21 cellular contexts compared by ENCODE assay signal in the genomic region with DNA sequence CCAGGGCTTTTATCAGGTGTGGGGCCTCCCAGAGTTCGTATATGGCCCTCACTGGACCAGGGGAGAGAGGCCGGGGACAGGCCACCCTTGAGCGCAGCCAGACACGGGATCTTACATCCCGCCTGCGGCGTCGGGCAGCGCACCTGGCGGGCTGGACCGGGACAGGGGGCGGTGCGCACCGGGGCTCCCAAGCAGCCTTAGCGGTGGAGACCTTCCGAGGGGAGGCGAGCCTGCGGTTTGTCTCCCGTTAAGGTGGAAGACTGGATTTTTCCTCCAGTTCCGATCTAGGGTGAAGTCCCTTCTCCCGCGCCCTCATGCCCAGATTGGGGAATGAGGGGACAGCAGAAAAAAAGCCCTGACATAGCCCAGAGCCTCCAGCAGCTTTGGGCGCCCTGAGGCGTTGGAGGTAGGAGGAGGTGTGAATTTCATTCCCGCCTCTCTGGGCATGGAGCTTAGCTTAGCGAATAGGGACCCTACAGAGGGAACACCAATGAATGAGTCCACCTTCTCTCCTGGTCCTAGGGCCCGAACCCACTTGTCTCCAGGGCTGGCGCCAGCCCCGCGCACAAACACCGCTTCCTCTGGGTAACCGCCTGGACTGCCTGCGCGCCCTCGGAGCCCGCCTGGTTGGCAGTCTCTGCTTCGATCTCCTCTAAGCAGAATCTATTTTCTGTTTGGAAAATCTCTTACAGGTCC. TPM values are rescaled to one million over a fixed set of nuclear protein-coding genes. Genes with fewer than 3 reads are reported as not detected.
A peak's percentile ranks its signal among the peaks of the same experiment; 100 is the strongest.
DNase-seq lines count a peak whose midpoint lies in the region; ATAC-seq and TF ChIP-seq lines count a peak whose summit lies in the region.
"Had no signal": no experiment of that assay in that cellular context is flagged by ENCODE, and none has a peak within 500 bp of the region (broad histone marks: within the 10 kb centered on the region; RNA-seq: fewer than 3 reads in every experiment).

No MANE protein-coding gene starts in this region.

- H3K79me2 ChIP-seq in neural progenitor cell (ENCODE audit: low read depth) = no peaks in the 10 kb centered on the region

- H3K4me1 Mint-ChIP-seq in glutamatergic neuron (ENCODE audit: low read depth, unreplicated experiment) (peaks cover 3% of the 10 kb centered on the region), neural progenitor cell (no peaks in the 10 kb centered on the region), T-helper 17 cell (no peaks in the 10 kb centered on the region)
- H3K4me1 Mint-ChIP-seq: activated CD4-positive, alpha-beta T cell treated with anti-CD3 and anti-CD28 coated beads, Interleukin-2, amount 10 ng/mL, durations not matched to agents 7 days and 5 days had no signal

- no peaks in the 10 kb centered on the region for H3K4me1 ChIP-seq in NT2/D1 (ENCODE audit: insufficient read depth, insufficient read length)
- H3K4me1 ChIP-seq in neural progenitor cell = peaks cover 4% of the 10 kb centered on the region
- H3K4me1 ChIP-seq: adrenal gland, Caco-2 had no signal

- no peak overlapping the region for H3K27ac ChIP-seq in neural progenitor cell
- H3K27ac ChIP-seq: adrenal gland, dorsolateral prefrontal cortex, esophagus muscularis mucosa, transverse colon had no signal

- TF ChIP-seq CTCF in GM12865 (IDR thresholded peaks at IDR 0.05; ENCODE audit: insufficient read depth, low read depth, low read length, missing control alignments) = no peak
- TF ChIP-seq CTCF in glutamatergic neuron (IDR thresholded peaks at IDR 0.05; ENCODE audit: partially characterized antibody, unreplicated experiment) = no peak
- TF ChIP-seq CTCF in neural progenitor cell (IDR thresholded peaks at IDR 0.05) = no peak

- peak overlapping the region; percentile 28 for H3K4me3 ChIP-seq in GM12865 (ENCODE audit: low read depth, low read length)
- H3K4me3 ChIP-seq in NT2/D1 (ENCODE audit: insufficient read length, low read depth) = peak overlapping the region; percentile 18
- H3K4me3 ChIP-seq in neural progenitor cell = peak overlapping the region; percentile 22
- H3K4me3 ChIP-seq: adrenal gland, transverse colon had no signal

- peaks cover 10% of the 10 kb centered on the region for H3K27me3 Mint-ChIP-seq in glutamatergic neuron (ENCODE audit: unreplicated experiment)
- peaks cover 31% of the 10 kb centered on the region for H3K27me3 Mint-ChIP-seq in neural progenitor cell (ENCODE audit: insufficient read depth, low read depth)
- peaks cover 48% of the 10 kb centered on the region for H3K27me3 Mint-ChIP-seq in T-helper 17 cell

- H3K27me3 ChIP-seq in NT2/D1 (ENCODE audit: insufficient read depth, insufficient read length) (peaks cover 78% of the 10 kb centered on the region), neural progenitor cell (peaks cover 98% of the 10 kb centered on the region)

- DNase-seq in GM12865 (ENCODE audit: low read depth) = no peak
- DNase-seq in NT2/D1 (ENCODE audit: low read depth, low spot score) = no peak
- peak; percentile 28 for DNase-seq in glutamatergic neuron
- DNase-seq in neural progenitor cell (ENCODE audit: low spot score) = no peak
- no peak for DNase-seq in NOMO-1 (lab: John Stamatoyannopoulos, UW; ENCODE audit: unreplicated experiment in 2 of 2)
- no peak for DNase-seq in T-helper 17 cell
- DNase-seq: activated CD4-positive, alpha-beta T cell treated with anti-CD3 and anti-CD28 coated beads, Interleukin-2, amount 10 ng/mL, durations not matched to agents 7 days and 5 days; activated gamma-delta T cell treated with Interleukin-2 at 50 U/mL for 16 hours; adrenal gland; Caco-2; dorsolateral prefrontal cortex; Karpas-422; mammary epithelial cell; NCI-H510A treated with DMSO at 0.1 percent for 48 hours; stimulated activated CD4-positive, alpha-beta T cell treated with anti-CD3 and anti-CD28 coated beads, Interleukin-1b, Interleukin-23, amount 100 ng/mL, for 48 hours; stimulated activated naive CD8-positive, alpha-beta T cell treated with anti-CD3 and anti-CD28 coated beads, Interleukin-15, amount 100 ng/mL, for 72 hours; transverse colon had no signal

- H2AFZ ChIP-seq in neural progenitor cell (replicated peaks) = no peak overlapping the region

- H3K36me3 ChIP-seq in NT2/D1 (ENCODE audit: insufficient read depth, insufficient read length, low read length) (no peaks in the 10 kb centered on the region), neural progenitor cell (no peaks in the 10 kb centered on the region)
- H3K36me3 ChIP-seq: adrenal gland, esophagus muscularis mucosa, transverse colon had no signal

- H3K36me3 Mint-ChIP-seq in glutamatergic neuron (ENCODE audit: unreplicated experiment) (no peaks in the 10 kb centered on the region), neural progenitor cell (no peaks in the 10 kb centered on the region), T-helper 17 cell (ENCODE audit: low read depth) (peaks cover 8% of the 10 kb centered on the region)

- H3K9ac ChIP-seq in NT2/D1 (ENCODE audit: insufficient read length, low read depth) (no peak overlapping the region), neural progenitor cell (no peak overlapping the region)

- H3K4me3 Mint-ChIP-seq in glutamatergic neuron (ENCODE audit: unreplicated experiment) (peak overlapping the region; percentile 38), neural progenitor cell (no peak overlapping the region), T-helper 17 cell (no peak overlapping the region)
- H3K4me3 Mint-ChIP-seq: activated CD4-positive, alpha-beta T cell treated with anti-CD3 and anti-CD28 coated beads, Interleukin-2, amount 10 ng/mL, durations not matched to agents 7 days and 5 days; stimulated activated naive CD8-positive, alpha-beta T cell treated with anti-CD3 and anti-CD28 coated beads, Interleukin-15, amount 100 ng/mL, for 72 hours had no signal

- no peaks in the 10 kb centered on the region for H3K9me3 ChIP-seq in NT2/D1 (ENCODE audit: insufficient read depth, low read length)
- H3K9me3 ChIP-seq in neural progenitor cell (ENCODE audit: low read depth) = no peaks in the 10 kb centered on the region
- H3K9me3 ChIP-seq in T-helper 17 cell (ENCODE audit: control insufficient read depth, low read length, poor library complexity, severe bottlenecking) = peaks cover 3% of the 10 kb centered on the region
- H3K9me3 ChIP-seq: adrenal gland, Caco-2, esophagus muscularis mucosa, transverse colon had no signal

- no peaks in the 10 kb centered on the region for H3F3A ChIP-seq in neural progenitor cell (ENCODE audit: low read depth)

- no peak for ATAC-seq in GM18517 (IDR thresholded peaks at IDR 0.05; ENCODE audit: unreplicated experiment)
- no peak for ATAC-seq in HG03097 (IDR thresholded peaks at IDR 0.05; ENCODE audit: low FRiP score, unreplicated experiment)
- ATAC-seq in T-helper 17 cell = no peak
- ATAC-seq: stimulated activated naive CD8-positive, alpha-beta T cell treated with anti-CD3 and anti-CD28 coated beads, Interleukin-15, amount 100 ng/mL, for 72 hours had no signal

- H3K9me3 Mint-ChIP-seq in glutamatergic neuron (ENCODE audit: unreplicated experiment) = peaks cover 5% of the 10 kb centered on the region
- H3K9me3 Mint-ChIP-seq in neural progenitor cell = peaks cover 15% of the 10 kb centered on the region
- H3K9me3 Mint-ChIP-seq: activated CD4-positive, alpha-beta T cell treated with anti-CD3 and anti-CD28 coated beads, Interleukin-2, amount 10 ng/mL, durations not matched to agents 7 days and 5 days had no signal

- H3K4me2 ChIP-seq in neural progenitor cell = peak overlapping the region; percentile 58

- H3K27ac Mint-ChIP-seq in glutamatergic neuron (ENCODE audit: unreplicated experiment) (no peak overlapping the region), neural progenitor cell (no peak overlapping the region), T-helper 17 cell (no peak overlapping the region)
- H3K27ac Mint-ChIP-seq: activated CD4-positive, alpha-beta T cell treated with anti-CD3 and anti-CD28 coated beads, Interleukin-2, amount 10 ng/mL, durations not matched to agents 7 days and 5 days; stimulated activated naive CD8-positive, alpha-beta T cell treated with anti-CD3 and anti-CD28 coated beads, Interleukin-15, amount 100 ng/mL, for 72 hours had no signal

- H4K20me1 ChIP-seq in neural progenitor cell (ENCODE audit: low read depth) = no peaks in the 10 kb centered on the region

RNA-seq across cellular contexts. Expression of a gene that starts 6.7 kb away (rescaled TPM):
- total RNA-seq in glutamatergic neuron (ENCODE audit: unreplicated experiment) (not detected), neural progenitor cell (ENCODE audit: low replicate concordance) (2.6 and 3.2 TPM in 2 replicates), T-helper 17 cell (1 to 10 TPM in 1 of 2 donors, not detected in 1; 1.0 TPM)
- total RNA-seq: activated CD4-positive, alpha-beta T cell treated with anti-CD3 and anti-CD28 coated beads, Interleukin-2, amount 10 ng/mL, durations not matched to agents 7 days and 5 days; Caco-2; glomerular endothelial cell; mammary epithelial cell had no signal
